8 cellular contexts compared by ENCODE assay signal in genomic region chr5:141650851-141651727, GRCh38. TPM values are rescaled to one million over a fixed set of nuclear protein-coding genes. Genes with fewer than 3 reads are reported as not detected.
DNase-seq lines count a peak whose midpoint lies in the region; ATAC-seq and TF ChIP-seq lines count a peak whose summit lies in the region.

Gene FCHSD1 (minus strand): TSS chr5:141651418. CDS start chr5:141651368, 50 bp downstream.

- peak within 1 kb of the TSS; percentile 90 for H3K4me3 Mint-ChIP-seq in Calu3 (ENCODE audit: low read depth, unreplicated experiment)
- peak within 1 kb of the TSS; percentile 94 for H3K4me3 Mint-ChIP-seq in activated naive CD8-positive, alpha-beta T cell

- WGBS in trophoblast cell (ENCODE audit: extremely low coverage, insufficient coverage, insufficient read length), result no CpG with 5 or more reads among the region's 50 CpGs

- H2BK12ac ChIP-seq in trophoblast cell (ENCODE audit: low read length), result no peak within 1 kb of the TSS

- H3K36me3 ChIP-seq in trophoblast cell (ENCODE audit: control insufficient read depth in 1 of 2, insufficient read depth in 2 of 2, low read length in 2 of 2) (peaks cover 8 to 25% of the 10 kb centered on the region in 2 experiments), tibial artery (peaks cover 0 to 39% (median 27%) of the 10 kb centered on the region in 3 donors)

- H3K79me2 ChIP-seq in trophoblast cell (ENCODE audit: control insufficient read depth, insufficient read depth, low read length, poor library complexity), result peaks cover 2% of the 10 kb centered on the region

- no peak within 1 kb of the TSS for H3K23ac ChIP-seq in trophoblast cell (ENCODE audit: low read length)

- intact Hi-C loops in Calu3 (cut with micrococcal nuclease; ENCODE audit: unreplicated experiment) (no loop called here), Right ventricle myocardium superior (cut with DNase I) (no loop called here), tibial artery (cut with DNase I; ENCODE audit: low total_unique reads) (no loop called here)

- H3K4me3 ChIP-seq in trophoblast cell (ENCODE audit: low read depth, low read length) (peak within 1 kb of the TSS; percentile 82), tibial artery (peak within 1 kb of the TSS; percentile 68 to 73)

- H3K9me3 ChIP-seq in trophoblast cell (ENCODE audit: insufficient read depth, low read depth, low read length) (peaks cover 7% of the 10 kb centered on the region), tibial artery (no peaks in the 10 kb centered on the region)

- no peak within 1 kb of the TSS for H3K27ac ChIP-seq in trophoblast cell (ENCODE audit: low read depth, low read length)
- peak within 1 kb of the TSS; percentile 45 to 72 for H3K27ac ChIP-seq in tibial artery

- H3K4ac ChIP-seq in trophoblast cell (ENCODE audit: low read depth, low read length), result no peak within 1 kb of the TSS

- H3K9me3 Mint-ChIP-seq in Calu3 (ENCODE audit: low read depth, unreplicated experiment), result no peaks in the 10 kb centered on the region
- no peaks in the 10 kb centered on the region for H3K9me3 Mint-ChIP-seq in activated naive CD8-positive, alpha-beta T cell (ENCODE audit: low read depth)

- peak within 1 kb of the TSS; percentile 88 for H2AFZ ChIP-seq in trophoblast cell (ENCODE audit: insufficient read depth, low read length, poor library complexity)

- H3K27me3 ChIP-seq in trophoblast cell (ENCODE audit: insufficient read depth, low read length), result no peaks in the 10 kb centered on the region
- no peaks in the 10 kb centered on the region for H3K27me3 ChIP-seq in tibial artery

- H3K79me1 ChIP-seq in trophoblast cell (ENCODE audit: low read length), result no peaks in the 10 kb centered on the region

- H3K27me3 Mint-ChIP-seq in Calu3 (ENCODE audit: unreplicated experiment), result no peaks in the 10 kb centered on the region
- H3K27me3 Mint-ChIP-seq in activated naive CD8-positive, alpha-beta T cell, result no peaks in the 10 kb centered on the region

- no peak within 1 kb of the TSS for H2BK5ac ChIP-seq in trophoblast cell (ENCODE audit: low read depth, low read length, poor library complexity)

- peak within 1 kb of the TSS; percentile 59 for H3K27ac Mint-ChIP-seq in Calu3 (ENCODE audit: unreplicated experiment)
- peak within 1 kb of the TSS; percentile 90 for H3K27ac Mint-ChIP-seq in activated naive CD8-positive, alpha-beta T cell

- peak within 1 kb of the TSS; percentile 86 for H3K4me2 ChIP-seq in trophoblast cell (ENCODE audit: low read length)

- peak within 1 kb of the TSS; percentile 55 for H4K91ac ChIP-seq in trophoblast cell (ENCODE audit: low read depth, low read length)

- DNase-seq in Calu3 (peak; percentile 93), HT1080 (ENCODE audit: low read depth) (peak; percentile 48), SKM-1 (lab: John Stamatoyannopoulos, UW; ENCODE audit: unreplicated experiment) (peak; percentile 49), Right ventricle myocardium superior (peak; percentile 93), trophoblast cell (peak; percentile 76 to 84), tibial artery (peak; percentile 88 to 95)

- peak within 1 kb of the TSS; percentile 12 for H2BK120ac ChIP-seq in trophoblast cell (ENCODE audit: insufficient read depth, low read length, poor library complexity)

- CTCF ChIA-PET in Calu3 (lab: Charles Lee), result interaction anchor here (0.7 to 1.2 kb wide), 6 partner anchors 9 to 139 kb away, joined by 3 to 5 read pairs (median 3); partner anchors contain the start of gene DIAPH1

- H3K14ac ChIP-seq in trophoblast cell (ENCODE audit: low read length), result peak within 1 kb of the TSS; percentile 18

- TF ChIP-seq CTCF in Calu3 (IDR thresholded peaks at IDR 0.05; ENCODE audit: unreplicated experiment), result no peak
- TF ChIP-seq CTCF in tibial artery (IDR thresholded peaks at IDR 0.05), result no peak

- H4K12ac ChIP-seq in trophoblast cell (ENCODE audit: low read depth, low read length), result peak within 1 kb of the TSS; percentile 78

- H3K9ac ChIP-seq in trophoblast cell (ENCODE audit: low read length), result peak within 1 kb of the TSS; percentile 59

- peaks cover 10% of the 10 kb centered on the region in 2 experiments for H3K4me1 ChIP-seq in trophoblast cell (ENCODE audit: control insufficient read depth in 1 of 2, insufficient read depth in 2 of 2, low read length in 2 of 2)
- peaks cover 0 to 19% (median 13%) of the 10 kb centered on the region in 4 donors for H3K4me1 ChIP-seq in tibial artery

- H3K36me3 Mint-ChIP-seq in Calu3 (ENCODE audit: insufficient read depth, unreplicated experiment), result peaks cover 29% of the 10 kb centered on the region
- H3K36me3 Mint-ChIP-seq in activated naive CD8-positive, alpha-beta T cell, result no peaks in the 10 kb centered on the region

- H2AK5ac ChIP-seq in trophoblast cell (ENCODE audit: low read length), result peak within 1 kb of the TSS; percentile 92

- H3K4me1 Mint-ChIP-seq in Calu3 (ENCODE audit: low read depth, unreplicated experiment), result peaks cover 10% of the 10 kb centered on the region
- H3K4me1 Mint-ChIP-seq in activated naive CD8-positive, alpha-beta T cell (ENCODE audit: low read depth), result peaks cover 41% of the 10 kb centered on the region

- ATAC-seq in GM21360 (IDR thresholded peaks at IDR 0.05; ENCODE audit: unreplicated experiment), result peak; percentile 91
- ATAC-seq in Right ventricle myocardium superior (ENCODE audit: poor library complexity), result peak; percentile 97

- H4K8ac ChIP-seq in trophoblast cell (ENCODE audit: low read depth, low read length), result peak within 1 kb of the TSS; percentile 78

- no TSS peak for BruUV-seq in Calu3 (replicated peaks; lab: Mats Ljungman, UMichigan)

- peak within 1 kb of the TSS; percentile 9 for H3K18ac ChIP-seq in trophoblast cell (ENCODE audit: low read length)

RNA-seq across cellular contexts. Expression of gene FCHSD1, which starts in this region (rescaled TPM):
- 41.4 and 41.8 TPM in 2 replicates for total RNA-seq in Calu3 (2022)
- total RNA-seq in HT1080 (2014; rRNA removed; shearing (Covaris generic)), result 7.2 and 7.5 TPM in 2 replicates
- 6.3 and 6.8 TPM in 2 replicates for polyA plus RNA-seq in HT1080 (2015; cell fraction: cytosol; rRNA removed)
- polyA plus RNA-seq in HT1080 (2015; cell fraction: nucleus; rRNA removed), result 89.1 and 99.4 TPM in 2 replicates
- 2.6 TPM for total RNA-seq in Right ventricle myocardium superior
- polyA plus RNA-seq in trophoblast cell (2013), result 18.2 and 18.6 TPM in 2 replicates
